In genomic region chr12:14366211-14366762, GRCh38 we compare ENCODE assay signal across 8 cellular contexts. TPM values are rescaled to one million over a fixed set of nuclear protein-coding genes. Genes with fewer than 3 reads are reported as not detected.
DNase-seq lines count a peak whose midpoint lies in the region; ATAC-seq lines count a peak whose summit lies in the region.

No MANE protein-coding gene starts in this region.

- H2BK5ac ChIP-seq in mesendoderm (ENCODE audit: low read length) = no peak overlapping the region

- H3K4ac ChIP-seq in mesendoderm (ENCODE audit: low read depth, low read length) = no peak overlapping the region

- peak overlapping the region; percentile 67 for H3K9ac ChIP-seq in mesendoderm (ENCODE audit: low read length)

- H2BK15ac ChIP-seq in mesendoderm (replicated peaks; ENCODE audit: low read depth) = no peak overlapping the region

- H3K18ac ChIP-seq in mesendoderm (ENCODE audit: low read length) = no peak overlapping the region

- H4K8ac ChIP-seq in mesendoderm (ENCODE audit: low read depth, low read length) = no peak overlapping the region

- H4K5ac ChIP-seq in mesendoderm (ENCODE audit: low read length) = no peak overlapping the region

- H3K36me3 ChIP-seq in mesendoderm (ENCODE audit: control insufficient read depth, insufficient read depth, low read length) = no peaks in the 10 kb centered on the region

- 100% methylated on average over 1 of the region's 5 CpGs for WGBS in mesendoderm (ENCODE audit: extremely low coverage, insufficient coverage, low lambda C conversion rate)

- H3K4me1 ChIP-seq in mesendoderm (ENCODE audit: control insufficient read depth, low read depth, low read length) = peaks cover 1% of the 10 kb centered on the region

- peak overlapping the region; percentile 64 for H3K4me3 ChIP-seq in mesendoderm (ENCODE audit: low read length)

- H3K56ac ChIP-seq in mesendoderm (ENCODE audit: low read length) = peak overlapping the region; percentile 50

- peak overlapping the region; percentile 97 for H3K27ac ChIP-seq in cingulate gyrus (ENCODE audit: low read depth, low read length)
- no peak overlapping the region for H3K27ac ChIP-seq in mesendoderm (ENCODE audit: low read depth, low read length)

- H2BK120ac ChIP-seq in mesendoderm (ENCODE audit: low read depth, low read length) = no peak overlapping the region

- no peak overlapping the region for H2AK5ac ChIP-seq in mesendoderm (ENCODE audit: low read length)

- DNase-seq in NCI-H345 (lab: John Stamatoyannopoulos, UW) (peak; percentile 43), NCI-H345 treated with DMSO at 0.1 percent for 48 hours (lab: John Stamatoyannopoulos, UW; ENCODE audit: unreplicated experiment) (no peak), NCI-H748 treated with DMSO at 0.1 percent for 48 hours (lab: John Stamatoyannopoulos, UW) (peak; percentile 47), mesendoderm (peak; percentile 40)

- H3K27me3 ChIP-seq in mesendoderm (ENCODE audit: insufficient read depth, low read length, poor library complexity) = no peaks in the 10 kb centered on the region

- no peaks in the 10 kb centered on the region for H3K79me1 ChIP-seq in mesendoderm (ENCODE audit: low read length)

- H3K23ac ChIP-seq in mesendoderm (ENCODE audit: low read length) = no peak overlapping the region

- H3K4me2 ChIP-seq in mesendoderm (ENCODE audit: low read length) = no peak overlapping the region

- ATAC-seq in HG02981 (IDR thresholded peaks at IDR 0.05; ENCODE audit: unreplicated experiment) = no peak
- no peak for ATAC-seq in HG03432 (IDR thresholded peaks at IDR 0.05; ENCODE audit: unreplicated experiment)
- ATAC-seq in GM21360 (IDR thresholded peaks at IDR 0.05; ENCODE audit: unreplicated experiment) = no peak

- H3K79me2 ChIP-seq in mesendoderm (ENCODE audit: control insufficient read depth, insufficient read depth, low read length) = peaks cover 21% of the 10 kb centered on the region

RNA-seq across cellular contexts. Expression of gene ATF7IP, which starts 0.8 kb away (rescaled TPM):
- polyA plus RNA-seq in mesendoderm (2013, experiment 1 of 2) = 32.6 TPM
- 32.6 TPM for polyA plus RNA-seq in mesendoderm (2013, experiment 2 of 2)
